1 cellular context compared by ENCODE assay signal in the genomic region with DNA sequence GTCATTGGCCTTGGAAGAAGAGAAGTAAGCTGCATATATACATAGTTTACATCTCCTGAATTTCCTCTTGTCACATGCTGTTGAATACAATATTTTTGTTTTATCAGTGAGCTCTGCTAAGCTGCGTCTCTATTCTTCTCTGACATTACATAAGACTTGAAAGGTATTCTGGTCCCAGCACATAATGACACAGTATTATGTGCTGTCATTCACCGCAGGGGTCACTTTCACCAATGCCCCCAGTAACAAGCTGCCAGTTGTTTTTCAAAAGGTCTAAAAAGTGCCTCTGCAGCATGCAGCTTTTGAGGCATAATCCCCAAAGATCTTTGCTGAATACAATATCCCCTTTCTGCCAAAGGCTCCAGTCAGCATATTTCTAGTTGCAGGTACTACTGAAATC.
TF ChIP-seq lines count a peak whose summit lies in the region.

No MANE protein-coding gene starts in this region.

TF ChIP-seq in neural cell, 6 proteins besides CTCF, POLR2A, EP300 and RAD21 (continued from another document):
- TF ChIP-seq, protein P1, sequence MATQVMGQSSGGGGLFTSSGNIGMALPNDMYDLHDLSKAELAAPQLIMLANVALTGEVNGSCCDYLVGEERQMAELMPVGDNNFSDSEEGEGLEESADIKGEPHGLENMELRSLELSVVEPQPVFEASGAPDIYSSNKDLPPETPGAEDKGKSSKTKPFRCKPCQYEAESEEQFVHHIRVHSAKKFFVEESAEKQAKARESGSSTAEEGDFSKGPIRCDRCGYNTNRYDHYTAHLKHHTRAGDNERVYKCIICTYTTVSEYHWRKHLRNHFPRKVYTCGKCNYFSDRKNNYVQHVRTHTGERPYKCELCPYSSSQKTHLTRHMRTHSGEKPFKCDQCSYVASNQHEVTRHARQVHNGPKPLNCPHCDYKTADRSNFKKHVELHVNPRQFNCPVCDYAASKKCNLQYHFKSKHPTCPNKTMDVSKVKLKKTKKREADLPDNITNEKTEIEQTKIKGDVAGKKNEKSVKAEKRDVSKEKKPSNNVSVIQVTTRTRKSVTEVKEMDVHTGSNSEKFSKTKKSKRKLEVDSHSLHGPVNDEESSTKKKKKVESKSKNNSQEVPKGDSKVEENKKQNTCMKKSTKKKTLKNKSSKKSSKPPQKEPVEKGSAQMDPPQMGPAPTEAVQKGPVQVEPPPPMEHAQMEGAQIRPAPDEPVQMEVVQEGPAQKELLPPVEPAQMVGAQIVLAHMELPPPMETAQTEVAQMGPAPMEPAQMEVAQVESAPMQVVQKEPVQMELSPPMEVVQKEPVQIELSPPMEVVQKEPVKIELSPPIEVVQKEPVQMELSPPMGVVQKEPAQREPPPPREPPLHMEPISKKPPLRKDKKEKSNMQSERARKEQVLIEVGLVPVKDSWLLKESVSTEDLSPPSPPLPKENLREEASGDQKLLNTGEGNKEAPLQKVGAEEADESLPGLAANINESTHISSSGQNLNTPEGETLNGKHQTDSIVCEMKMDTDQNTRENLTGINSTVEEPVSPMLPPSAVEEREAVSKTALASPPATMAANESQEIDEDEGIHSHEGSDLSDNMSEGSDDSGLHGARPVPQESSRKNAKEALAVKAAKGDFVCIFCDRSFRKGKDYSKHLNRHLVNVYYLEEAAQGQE (IDR thresholded peaks at IDR 0.05; ENCODE audit: borderline replicate concordance): no peak
- TF ChIP-seq TAF1 (IDR thresholded peaks at IDR 0.05; ENCODE audit: low read depth) (no peak), SMC3 (conservative IDR thresholded peaks at IDR 0.05; ENCODE audit: poor library complexity) (no peak)
